8 cellular contexts compared by ENCODE assay signal in genomic region chr10:95806687-95807380, GRCh38. TPM values are rescaled to one million over a fixed set of nuclear protein-coding genes. Genes with fewer than 3 reads are reported as not detected.
A peak's percentile ranks its signal among the peaks of the same experiment; 100 is the strongest.
DNase-seq lines count a peak whose midpoint lies in the region; ATAC-seq, FAIRE-seq and TF ChIP-seq lines count a peak whose summit lies in the region.
"Not testable (repeated sequence)": the region's sequence is repeated elsewhere in the genome, so short reads cannot be mapped to it uniquely, and the experiment has no call there.
"Had no signal": no experiment of that assay in that cellular context is flagged by ENCODE, and none has a peak within 500 bp of the region (broad histone marks: within the 10 kb centered on the region; RNA-seq: fewer than 3 reads in every experiment).

No MANE protein-coding gene starts in this region.

- H3K36me3 Mint-ChIP-seq in activated CD4-positive, alpha-beta memory T cell treated with anti-CD3 and anti-CD28 coated beads for 36 hours; stimulated activated effector memory CD8-positive, alpha-beta T cell treated with anti-CD3 and anti-CD28 coated beads, Interleukin-12 subunit alpha, Interleukin-12 subunit beta, amount 100 ng/mL, for 72 hours: not testable (repeated sequence)
- peaks cover 56% of the 10 kb centered on the region for H3K36me3 Mint-ChIP-seq in dendritic cell treated with granulocyte-macrophage colony-stimulating factor and Interleukin-4, amounts not matched to agents 40 ng/mL and 50 ng/mL, for 4 days (ENCODE audit: low read depth)
- H3K36me3 Mint-ChIP-seq in memory B cell = peaks cover 15% of the 10 kb centered on the region

- H3K27me3 ChIP-seq in Peyer's patch, tibial artery: not testable (repeated sequence)

- H3K27ac ChIP-seq in Peyer's patch = peak overlapping the region in 1 of 4 donors; percentile 62
- H3K27ac ChIP-seq in tibial artery = peak overlapping the region; percentile 74 to 76

- peak; percentile 9 for FAIRE-seq in GM18507 (lab: Jason Lieb, UNC)

- intact Hi-C loops in activated CD4-positive, alpha-beta memory T cell treated with anti-CD3 and anti-CD28 coated beads for 36 hours (cut with micrococcal nuclease); dendritic cell treated with granulocyte-macrophage colony-stimulating factor and Interleukin-4, amounts not matched to agents 40 ng/mL and 50 ng/mL, for 4 days (cut with micrococcal nuclease); tibial artery (cut with DNase I; ENCODE audit: low total_unique reads): not testable (repeated sequence)

- H3K4me1 ChIP-seq in Peyer's patch = not testable (repeated sequence)
- peaks cover 0 to 43% (median 8%) of the 10 kb centered on the region in 4 donors for H3K4me1 ChIP-seq in tibial artery

- not testable (repeated sequence) for H3K4me1 Mint-ChIP-seq in activated CD4-positive, alpha-beta memory T cell treated with anti-CD3 and anti-CD28 coated beads for 36 hours (ENCODE audit: low read depth)
- peaks cover 36% of the 10 kb centered on the region for H3K4me1 Mint-ChIP-seq in dendritic cell treated with granulocyte-macrophage colony-stimulating factor and Interleukin-4, amounts not matched to agents 40 ng/mL and 50 ng/mL, for 4 days (ENCODE audit: low read depth)
- peaks cover 41% of the 10 kb centered on the region for H3K4me1 Mint-ChIP-seq in memory B cell
- H3K4me1 Mint-ChIP-seq in stimulated activated effector memory CD8-positive, alpha-beta T cell treated with anti-CD3 and anti-CD28 coated beads, Interleukin-12 subunit alpha, Interleukin-12 subunit beta, amount 100 ng/mL, for 72 hours = peaks cover 22% of the 10 kb centered on the region

- H3K27me3 Mint-ChIP-seq in activated CD4-positive, alpha-beta memory T cell treated with anti-CD3 and anti-CD28 coated beads for 36 hours = peaks cover 19% of the 10 kb centered on the region
- not testable (repeated sequence) for H3K27me3 Mint-ChIP-seq in dendritic cell treated with granulocyte-macrophage colony-stimulating factor and Interleukin-4, amounts not matched to agents 40 ng/mL and 50 ng/mL, for 4 days; memory B cell

- DNase-seq in GM18507 (ENCODE audit: extremely low spot score, insufficient read length, low read depth); memory B cell (ENCODE audit: low spot score in 2 of 2); stimulated activated effector memory CD8-positive, alpha-beta T cell treated with anti-CD3 and anti-CD28 coated beads, Interleukin-12 subunit alpha, Interleukin-12 subunit beta, amount 100 ng/mL, for 72 hours (ENCODE audit: low spot score in 2 of 2); tibial artery: not testable (repeated sequence)
- DNase-seq in Peyer's patch = peak in 2 of 3 donors; percentile 61 to 64
- peak; percentile 11 for DNase-seq in activated CD4-positive, alpha-beta memory T cell treated with anti-CD3 and anti-CD28 coated beads for 36 hours

- not testable (repeated sequence) for H3K9me3 ChIP-seq in Peyer's patch, tibial artery

- not testable (repeated sequence) for H3K36me3 ChIP-seq in Peyer's patch, tibial artery

- not testable (repeated sequence) for H3K4me3 ChIP-seq in Peyer's patch, tibial artery

- TF ChIP-seq CTCF in Peyer's patch (IDR thresholded peaks at IDR 0.05); tibial artery (IDR thresholded peaks at IDR 0.05): not testable (repeated sequence)

- H3K27ac Mint-ChIP-seq in activated CD4-positive, alpha-beta memory T cell treated with anti-CD3 and anti-CD28 coated beads for 36 hours; stimulated activated effector memory CD8-positive, alpha-beta T cell treated with anti-CD3 and anti-CD28 coated beads, Interleukin-12 subunit alpha, Interleukin-12 subunit beta, amount 100 ng/mL, for 72 hours: not testable (repeated sequence)
- peak overlapping the region; percentile 26 for H3K27ac Mint-ChIP-seq in dendritic cell treated with granulocyte-macrophage colony-stimulating factor and Interleukin-4, amounts not matched to agents 40 ng/mL and 50 ng/mL, for 4 days
- H3K27ac Mint-ChIP-seq in memory B cell = peak overlapping the region; percentile 79

- not testable (repeated sequence) for TF ChIP-seq POLR2A in Peyer's patch (IDR thresholded peaks at IDR 0.05)

- CTCF ChIA-PET in activated CD4-positive, alpha-beta memory T cell treated with anti-CD3 and anti-CD28 coated beads for 36 hours (lab: Charles Lee) = interaction anchor here (1.3 kb wide), 1 partner anchor 34 kb away, joined by 3 read pairs; no protein-coding TSS in a partner anchor

- not testable (repeated sequence) for H3K4me3 Mint-ChIP-seq in activated CD4-positive, alpha-beta memory T cell treated with anti-CD3 and anti-CD28 coated beads for 36 hours; dendritic cell treated with granulocyte-macrophage colony-stimulating factor and Interleukin-4, amounts not matched to agents 40 ng/mL and 50 ng/mL, for 4 days
- H3K4me3 Mint-ChIP-seq in memory B cell = peak overlapping the region; percentile 66
- peak overlapping the region; percentile 16 for H3K4me3 Mint-ChIP-seq in stimulated activated effector memory CD8-positive, alpha-beta T cell treated with anti-CD3 and anti-CD28 coated beads, Interleukin-12 subunit alpha, Interleukin-12 subunit beta, amount 100 ng/mL, for 72 hours

- peaks cover 15% of the 10 kb centered on the region for H3K9me3 Mint-ChIP-seq in activated CD4-positive, alpha-beta memory T cell treated with anti-CD3 and anti-CD28 coated beads for 36 hours
- H3K9me3 Mint-ChIP-seq in dendritic cell treated with granulocyte-macrophage colony-stimulating factor and Interleukin-4, amounts not matched to agents 40 ng/mL and 50 ng/mL, for 4 days; memory B cell; stimulated activated effector memory CD8-positive, alpha-beta T cell treated with anti-CD3 and anti-CD28 coated beads, Interleukin-12 subunit alpha, Interleukin-12 subunit beta, amount 100 ng/mL, for 72 hours: not testable (repeated sequence)

- ATAC-seq in memory B cell (ENCODE audit: low read depth) = peak; percentile 69
- not testable (repeated sequence) for ATAC-seq in stimulated activated effector memory CD8-positive, alpha-beta T cell treated with anti-CD3 and anti-CD28 coated beads, Interleukin-12 subunit alpha, Interleukin-12 subunit beta, amount 100 ng/mL, for 72 hours

- POLR2A ChIA-PET in activated CD4-positive, alpha-beta memory T cell treated with anti-CD3 and anti-CD28 coated beads for 36 hours (lab: Charles Lee) = not testable (repeated sequence)

RNA-seq across cellular contexts. Expression of gene ENTPD1, which starts 50.9 kb away (rescaled TPM):
- total RNA-seq in Peyer's patch = 10 to 100 TPM in 3 of 4 donors, 1 to 10 TPM in 1; 5.8 to 73.4 (median 16.8) TPM
- total RNA-seq in activated CD4-positive, alpha-beta memory T cell treated with anti-CD3 and anti-CD28 coated beads for 36 hours = 1 to 10 TPM; 2.5 to 2.8 TPM
- total RNA-seq: HT-29 had no signal
